ENCODE assay signal across 9 cellular contexts in the genomic region with DNA sequence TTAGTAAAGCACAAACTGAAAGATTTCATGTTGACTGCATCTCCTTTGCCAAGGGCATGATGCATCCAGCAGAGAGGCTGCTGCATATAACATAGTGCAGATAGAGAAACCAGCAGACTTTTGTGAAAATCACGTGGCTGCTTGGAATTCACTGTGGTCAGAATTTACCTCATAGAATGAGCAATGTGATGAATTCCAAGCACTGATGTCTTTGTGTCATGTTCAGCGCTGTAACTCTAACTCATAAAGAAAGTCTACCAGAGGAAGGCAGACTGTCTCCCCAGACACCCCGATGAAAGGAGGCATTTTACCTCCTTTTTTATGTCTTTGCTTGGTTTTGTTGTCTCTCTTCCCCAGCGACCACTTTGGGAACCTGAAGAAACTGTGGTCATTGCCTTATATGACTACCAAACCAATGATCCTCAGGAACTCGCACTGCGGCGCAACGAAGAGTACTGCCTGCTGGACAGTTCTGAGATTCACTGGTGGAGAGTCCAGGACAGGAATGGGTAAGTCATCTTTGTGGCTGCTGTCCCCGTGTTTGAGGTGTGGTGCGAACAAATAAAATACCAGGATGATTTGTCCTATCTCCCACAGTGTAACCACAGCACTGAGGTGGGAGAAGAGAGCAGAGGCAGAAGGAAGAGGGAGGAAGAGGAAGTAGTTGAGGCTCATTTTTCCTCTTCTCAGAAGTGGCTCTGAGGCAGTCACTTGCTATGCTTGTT. TPM values are rescaled to one million over a fixed set of nuclear protein-coding genes. Genes with fewer than 3 reads are reported as not detected.
DNase-seq lines count a peak whose midpoint lies in the region; ATAC-seq, FAIRE-seq and TF ChIP-seq lines count a peak whose summit lies in the region.
"Had no signal": no experiment of that assay in that cellular context is flagged by ENCODE, and none has a peak within 500 bp of the region (broad histone marks: within the 10 kb centered on the region; RNA-seq: fewer than 3 reads in every experiment).

No MANE protein-coding gene starts in this region.

- no peak for TF ChIP-seq CTCF in spleen (IDR thresholded peaks at IDR 0.05 in 8 of 11, conservative IDR thresholded peaks at IDR 0.05 in 3 of 11)
- TF ChIP-seq CTCF in colonic mucosa (IDR thresholded peaks at IDR 0.05) = no peak

- no peaks in the 10 kb centered on the region for H3K9me3 ChIP-seq in spleen
- H3K9me3 ChIP-seq in colonic mucosa = no peaks in the 10 kb centered on the region

- peak; percentile 6 for DNase-seq in COLO829 (ENCODE audit: low spot score)
- peak; percentile 70 for DNase-seq in RCC 7860 (ENCODE audit: low spot score)
- peak; percentile 76 for DNase-seq in activated naive CD4-positive, alpha-beta T cell treated with anti-CD3 and anti-CD28 coated beads, Interleukin-2, amount 10 ng/mL, durations not matched to agents 7 days and 5 days
- peak; percentile 20 for DNase-seq in skeletal muscle cell (ENCODE audit: low read depth)
- DNase-seq in spleen = no peak
- no peak for DNase-seq in colonic mucosa

- FAIRE-seq in RCC 7860 (lab: Jason Lieb, UNC) = peak; percentile 52

- peak overlapping the region; percentile 98 for H3K27ac Mint-ChIP-seq in activated naive CD4-positive, alpha-beta T cell treated with anti-CD3 and anti-CD28 coated beads, Interleukin-2, amount 10 ng/mL, durations not matched to agents 7 days and 5 days

- no peaks in the 10 kb centered on the region for H3K9me3 Mint-ChIP-seq in activated naive CD4-positive, alpha-beta T cell treated with anti-CD3 and anti-CD28 coated beads, Interleukin-2, amount 10 ng/mL, durations not matched to agents 7 days and 5 days

- H3K36me3 Mint-ChIP-seq in activated naive CD4-positive, alpha-beta T cell treated with anti-CD3 and anti-CD28 coated beads, Interleukin-2, amount 10 ng/mL, durations not matched to agents 7 days and 5 days = peaks cover 89% of the 10 kb centered on the region

- H3K36me3 ChIP-seq in spleen = peaks cover 0 to 31% (median 0%) of the 10 kb centered on the region in 6 donors
- H3K36me3 ChIP-seq in colonic mucosa = no peaks in the 10 kb centered on the region

- CTCF ChIA-PET in activated naive CD4-positive, alpha-beta T cell treated with anti-CD3 and anti-CD28 coated beads, Interleukin-2, amount 10 ng/mL, durations not matched to agents 7 days and 5 days (lab: Charles Lee) = no interaction called here

- WGBS in spleen, 5 donors = 69 to 84% (median 74%) methylated on average over 10 of the region's 10 CpGs

- no peak for TF ChIP-seq POLR2A in spleen (IDR thresholded peaks at IDR 0.05)

- H3K4me1 ChIP-seq in spleen = peaks cover 0 to 58% (median 16%) of the 10 kb centered on the region in 6 donors
- H3K4me1 ChIP-seq in colonic mucosa = no peaks in the 10 kb centered on the region

- H3K9ac ChIP-seq in colonic mucosa (ENCODE audit: low read depth in 2 of 2, low read length in 2 of 2) = no peak overlapping the region

- intact Hi-C loops in spleen (cut with DNase I; ENCODE audit: low total_unique reads) (no loop called here), colonic mucosa (cut with DNase I) (no loop called here)

- H3K27ac ChIP-seq in spleen = peak overlapping the region in 3 of 8 donors; percentile 43 to 74 (median 57)
- H3K27ac ChIP-seq in colonic mucosa = no peak overlapping the region

- no peaks in the 10 kb centered on the region for H3K27me3 ChIP-seq in spleen (replicated peaks in 1 of 7)
- no peaks in the 10 kb centered on the region for H3K27me3 ChIP-seq in colonic mucosa

- peak overlapping the region; percentile 78 for H3K4me3 Mint-ChIP-seq in activated naive CD4-positive, alpha-beta T cell treated with anti-CD3 and anti-CD28 coated beads, Interleukin-2, amount 10 ng/mL, durations not matched to agents 7 days and 5 days

- H3K4me3 ChIP-seq in skeletal muscle cell (ENCODE audit: low read depth, low read length) = no peak overlapping the region
- peak overlapping the region in 1 of 8 donors; percentile 9 for H3K4me3 ChIP-seq in spleen
- no peak overlapping the region for H3K4me3 ChIP-seq in colonic mucosa

- peaks cover 94% of the 10 kb centered on the region for H3K4me1 Mint-ChIP-seq in activated naive CD4-positive, alpha-beta T cell treated with anti-CD3 and anti-CD28 coated beads, Interleukin-2, amount 10 ng/mL, durations not matched to agents 7 days and 5 days

- H3K27me3 Mint-ChIP-seq in activated naive CD4-positive, alpha-beta T cell treated with anti-CD3 and anti-CD28 coated beads, Interleukin-2, amount 10 ng/mL, durations not matched to agents 7 days and 5 days = no peaks in the 10 kb centered on the region

- no peak for ATAC-seq in GM18870 (IDR thresholded peaks at IDR 0.05; ENCODE audit: unreplicated experiment)
- ATAC-seq in HG02623 (IDR thresholded peaks at IDR 0.05; ENCODE audit: unreplicated experiment) = no peak

RNA-seq across cellular contexts. Expression of a gene that starts 42.0 kb away (rescaled TPM):
- 10 to 100 TPM; 34.1 to 81.1 (median 45.6) TPM for total RNA-seq in spleen
- polyA plus RNA-seq in spleen = 10 to 100 TPM in 1 of 3 donors, 1 to 10 TPM in 2; 5.6 to 12.1 (median 8.0) TPM
- total RNA-seq in colonic mucosa = 1 to 10 TPM; 1.4 to 2.5 TPM

RNA-seq across cellular contexts. Expression of a gene that starts 43.3 kb away (rescaled TPM):
- 100 to 1,000 TPM; 123 to 232 (median 198) TPM for total RNA-seq in spleen
- 10 to 100 TPM; 74.8 to 83.4 (median 75.1) TPM for polyA plus RNA-seq in spleen
- total RNA-seq in colonic mucosa = 10 to 100 TPM; 22.4 to 26.1 TPM

RNA-seq across cellular contexts. Expression of a gene that starts 56.6 kb away (rescaled TPM):
- total RNA-seq in spleen = not detected
- polyA plus RNA-seq in spleen = not detected
- total RNA-seq in colonic mucosa = not detected
- total RNA-seq: T-helper 2 cell treated with Interferon-gamma antibody and Interleukin-4, amounts not matched to agents 100 ng/mL and 5 ng/mL, for 36 hours had no signal

Comparison
In these comparisons a context has a peak if more than half of its experiments do, and no peak if none do; other contexts are left out.
1. DNase-seq: peak in COLO829 (single experiment), RCC 7860 (single experiment), activated naive CD4-positive, alpha-beta T cell treated with anti-CD3 and anti-CD28 coated beads, Interleukin-2, amount 10 ng/mL, durations not matched to agents 7 days and 5 days (single experiment) and skeletal muscle cell (single experiment); none in spleen (single experiment) and colonic mucosa (single experiment).
2. RNA of a gene that starts 42.0 kb away (total RNA-seq): 34.1 to 81.1 TPM in spleen; 1.4 to 2.5 TPM in colonic mucosa; every median in the first group is over 10 times any median in the second.
3. RNA of a gene that starts 43.3 kb away (total RNA-seq): 123 to 232 TPM in spleen; 22.4 to 26.1 TPM in colonic mucosa; every median in the first group is over 4 times any median in the second.